8 cellular contexts compared by ENCODE assay signal in genomic region chr12:14256555-14257169, GRCh38.
A peak's percentile ranks its signal among the peaks of the same experiment; 100 is the strongest.
DNase-seq lines count a peak whose midpoint lies in the region; ATAC-seq and TF ChIP-seq lines count a peak whose summit lies in the region.

No MANE protein-coding gene starts in this region.

- peak; percentile 50 for TF ChIP-seq CTCF in GM10266 (IDR thresholded peaks at IDR 0.05; ENCODE audit: control insufficient read depth, insufficient read depth, low read depth, missing control alignments)
- peak; percentile 56 for TF ChIP-seq CTCF in RWPE1 (conservative IDR thresholded peaks at IDR 0.05; ENCODE audit: low read depth)

- no peak overlapping the region for H2BK12ac ChIP-seq in neuronal stem cell (ENCODE audit: low read length)

- CTCF ChIA-PET in RWPE1 (lab: Yijun Ruan, JAX), result no interaction called here

- H3K4me3 ChIP-seq in neuronal stem cell (ENCODE audit: low read length in 2 of 2), result no peak overlapping the region

- H3K36me3 ChIP-seq in neuronal stem cell (replicated peaks in 1 of 2; ENCODE audit: control insufficient read depth in 2 of 2, insufficient read depth in 2 of 2, low read length in 2 of 2), result no peaks in the 10 kb centered on the region

- H3K4ac ChIP-seq in neuronal stem cell (ENCODE audit: low read length), result no peak overlapping the region

- WGBS in neuronal stem cell (ENCODE audit: extremely low coverage in 2 of 2, insufficient read length in 2 of 2, insufficient replicate concordance in 1 of 2), 2 donors, result no CpG with 5 or more reads among the region's 15 CpGs

- no peak for ATAC-seq in HG03196 (IDR thresholded peaks at IDR 0.05; ENCODE audit: unreplicated experiment)

- H3K9ac ChIP-seq in neuronal stem cell (ENCODE audit: low read depth, low read length, poor library complexity), result no peak overlapping the region

- H3K27me3 ChIP-seq in neuronal stem cell (ENCODE audit: control insufficient read depth in 3 of 3, insufficient read depth in 3 of 3, low read depth in 1 of 3, low read length in 3 of 3), result no peaks in the 10 kb centered on the region

- H2AFZ ChIP-seq in neuronal stem cell (ENCODE audit: low read length), result peak overlapping the region; percentile 58

- no peak overlapping the region for H4K91ac ChIP-seq in neuronal stem cell (ENCODE audit: low read depth, low read length, poor library complexity)

- no peak overlapping the region for H3K27ac ChIP-seq in RWPE1
- peak overlapping the region; percentile 95 for H3K27ac ChIP-seq in neuronal stem cell (replicated peaks; ENCODE audit: low read length)

- DNase-seq in GM10266 (ENCODE audit: extremely low spot score) (no peak), HK-2 (ENCODE audit: unreplicated experiment) (peak; percentile 50), RWPE1 (ENCODE audit: low spot score) (peak; percentile 33), fibroblast of the conjunctiva (ENCODE audit: low read depth) (peak; percentile 83), neuronal stem cell (ENCODE audit: low spot score) (peak; percentile 48), stromal cell of bone marrow (ENCODE audit: low read depth) (peak; percentile 71)
- DNase-seq in activated T-helper 9 cell treated with anti-CD3 and anti-CD28 coated beads, Interleukin-2, amount 50 U/mL, for 16 hours (ENCODE audit: low read depth), result peak; percentile 60

- no peak overlapping the region for H4K8ac ChIP-seq in neuronal stem cell (ENCODE audit: low read depth, low read length)

- peaks cover 0 to 50% of the 10 kb centered on the region in 2 donors for H3K9me3 ChIP-seq in neuronal stem cell (replicated peaks in 1 of 2; ENCODE audit: control insufficient read depth in 2 of 2, insufficient read depth in 1 of 2, low read depth in 1 of 2, low read length in 2 of 2)

- no peak overlapping the region for H3K18ac ChIP-seq in neuronal stem cell (ENCODE audit: low read length)

- H2AK5ac ChIP-seq in neuronal stem cell (ENCODE audit: low read depth, low read length), result no peak overlapping the region

- no peak overlapping the region for H3K4me2 ChIP-seq in neuronal stem cell (ENCODE audit: insufficient read depth, low read length, poor library complexity, severe bottlenecking)

- H3K79me1 ChIP-seq in neuronal stem cell (ENCODE audit: low read depth, low read length), result no peaks in the 10 kb centered on the region

- H2BK120ac ChIP-seq in neuronal stem cell (ENCODE audit: low read depth, low read length), result peak overlapping the region; percentile 4

- H3K4me1 ChIP-seq in neuronal stem cell (ENCODE audit: control insufficient read depth in 2 of 2, insufficient read depth in 1 of 2, low read depth in 1 of 2, low read length in 2 of 2), result peaks cover 15 to 26% of the 10 kb centered on the region in 2 donors

- POLR2A ChIA-PET in RWPE1 (lab: Yijun Ruan, JAX; ENCODE audit: low non-redundant PET), result no interaction called here

- no peak overlapping the region for H3K23ac ChIP-seq in neuronal stem cell (ENCODE audit: low read depth, low read length, poor library complexity)

- H2BK5ac ChIP-seq in neuronal stem cell (ENCODE audit: low read length), result no peak overlapping the region

- no peak overlapping the region for H2BK15ac ChIP-seq in neuronal stem cell (ENCODE audit: low read length)

- H3K14ac ChIP-seq in neuronal stem cell (ENCODE audit: low read length), result no peak overlapping the region
